In the genomic region with DNA sequence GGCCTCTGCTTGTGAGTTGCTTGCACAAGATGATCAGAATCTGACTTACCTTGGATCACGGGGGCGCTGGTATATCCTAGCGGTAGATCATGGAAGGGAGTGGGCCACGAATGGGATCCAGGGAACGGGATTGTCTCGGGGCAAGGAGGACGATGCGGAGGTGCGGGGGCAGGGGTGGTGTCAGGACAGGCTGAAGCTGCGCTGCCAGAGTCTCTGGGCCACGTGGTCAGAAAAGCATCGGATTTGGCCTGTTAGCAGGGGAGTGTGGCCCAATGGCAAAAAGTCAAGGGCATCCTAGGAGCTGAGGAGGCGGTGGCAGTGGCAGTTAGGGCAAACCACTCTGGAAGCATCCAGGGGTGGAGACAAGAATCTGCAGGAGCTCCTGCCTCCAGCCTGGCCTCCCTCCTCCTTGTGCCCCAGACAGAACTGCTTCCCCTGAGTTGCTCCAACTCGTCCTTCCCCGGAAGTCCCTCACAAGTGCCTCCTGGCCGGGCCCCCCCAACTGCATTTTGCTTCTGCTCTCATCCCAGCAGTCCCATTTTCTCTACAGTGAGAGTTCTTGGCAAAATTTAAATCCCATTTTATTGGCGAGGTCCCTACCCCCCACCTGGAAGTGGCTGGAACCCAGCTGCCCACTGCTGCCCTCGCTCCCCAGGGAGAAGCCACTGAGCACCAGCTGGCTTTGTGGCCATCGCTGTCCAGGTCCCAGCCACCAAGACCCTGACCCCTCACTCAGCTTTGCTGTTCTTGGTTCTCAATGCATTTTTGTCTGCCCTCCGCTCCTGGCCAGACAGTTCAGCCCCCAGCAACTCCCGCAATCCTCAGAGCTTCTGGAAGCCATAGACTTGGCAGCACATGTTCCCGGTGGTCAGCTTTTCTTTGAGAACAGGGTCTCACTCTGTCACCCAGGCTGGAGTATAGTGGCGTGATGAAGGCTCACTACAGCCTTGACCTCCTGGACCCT, we compare ENCODE assay signal across 29 cellular contexts. TPM values are rescaled to one million over a fixed set of nuclear protein-coding genes. Genes with fewer than 3 reads are reported as not detected.
DNase-seq lines count a peak whose midpoint lies in the region; ATAC-seq and TF ChIP-seq lines count a peak whose summit lies in the region.
"Had no signal": no experiment of that assay in that cellular context is flagged by ENCODE, and none has a peak within 500 bp of the region (broad histone marks: within the 10 kb centered on the region; RNA-seq: fewer than 3 reads in every experiment).

No MANE protein-coding gene starts in this region.

- no peak for TF ChIP-seq CTCF in gastroesophageal sphincter (IDR thresholded peaks at IDR 0.05)
- TF ChIP-seq CTCF in sigmoid colon (IDR thresholded peaks at IDR 0.05) = no peak

- H3K4me3 Mint-ChIP-seq in activated T-cell treated with anti-CD3 and anti-CD28 coated beads, Interleukin-2, amount 50 U/mL, for 24 hours = no peak overlapping the region
- H3K4me3 Mint-ChIP-seq: activated CD8-positive, alpha-beta memory T cell treated with anti-CD3 and anti-CD28 coated beads, Interleukin-2, amount 10 ng/mL, durations not matched to agents 7 days and 5 days; activated naive CD4-positive, alpha-beta T cell treated with anti-CD3 and anti-CD28 coated beads, Interleukin-2, amount 50 U/mL, for 24 hours; memory B cell; stimulated activated naive CD8-positive, alpha-beta T cell treated with anti-CD3 and anti-CD28 coated beads, Interleukin-15, amount 100 ng/mL, for 72 hours had no signal

- H3K27ac Mint-ChIP-seq in activated T-cell treated with anti-CD3 and anti-CD28 coated beads, Interleukin-2, amount 50 U/mL, for 24 hours = no peak overlapping the region
- H3K27ac Mint-ChIP-seq: activated CD8-positive, alpha-beta memory T cell treated with anti-CD3 and anti-CD28 coated beads, Interleukin-2, amount 10 ng/mL, durations not matched to agents 7 days and 5 days; activated naive CD4-positive, alpha-beta T cell treated with anti-CD3 and anti-CD28 coated beads, Interleukin-2, amount 50 U/mL, for 24 hours; memory B cell had no signal

- intact Hi-C loops in sigmoid colon (cut with DNase I) = no loop called here

- peaks cover 46% of the 10 kb centered on the region for H3K36me3 Mint-ChIP-seq in activated T-cell treated with anti-CD3 and anti-CD28 coated beads, Interleukin-2, amount 50 U/mL, for 24 hours (ENCODE audit: low read depth)
- H3K36me3 Mint-ChIP-seq: activated naive CD4-positive, alpha-beta T cell treated with anti-CD3 and anti-CD28 coated beads, Interleukin-2, amount 50 U/mL, for 24 hours had no signal

- DNase-seq in activated CD8-positive, alpha-beta memory T cell treated with anti-CD3 and anti-CD28 coated beads, Interleukin-2, amount 50 U/mL, for 48 hours = peak; percentile 49
- no peak for DNase-seq in activated CD8-positive, alpha-beta memory T cell treated with anti-CD3 and anti-CD28 coated beads, Interleukin-2, amount 50 U/mL, for 4 hours
- DNase-seq in H7 (peak; percentile 31), sigmoid colon (peak; percentile 60), HUDEP-2 (lab: John Stamatoyannopoulos, UW; ENCODE audit: unreplicated experiment in 76 of 76) (no peak), pons (ENCODE audit: low spot score) (no peak)
- no peak for DNase-seq in activated T-cell treated with anti-CD3 and anti-CD28 coated beads, Interleukin-2, amount 50 U/mL, for 24 hours
- DNase-seq: activated CD4-positive, alpha-beta T cell treated with anti-CD3 and anti-CD28 coated beads, Interleukin-2, amount 50 U/mL, for 1 hour; activated CD4-positive, CD25-positive, alpha-beta regulatory T cell; activated CD8-positive, alpha-beta memory T cell treated with anti-CD3 and anti-CD28 coated beads, Interleukin-2, amount 10 ng/mL, durations not matched to agents 7 days and 5 days; Calu3; effector memory CD4-positive, alpha-beta T cell; MM.1S; NCI-H1105 treated with DMSO at 0.1 percent for 48 hours; NCI-H2029 treated with DMSO at 0.1 percent for 48 hours; NCI-H524 treated with DMSO at 0.1 percent for 48 hours; NK-92 treated with Interleukin-12 subunit alpha and Interleukin-12 subunit beta, amount 100 ng/mL, for 24 hours; psoas muscle; SK-N-SH; stimulated activated naive CD8-positive, alpha-beta T cell treated with anti-CD3 and anti-CD28 coated beads, Interleukin-15, amount 100 ng/mL, for 72 hours had no signal

- peaks cover 6% of the 10 kb centered on the region for H3K36me3 ChIP-seq in H7 (replicated peaks; ENCODE audit: control insufficient read depth, insufficient read depth, low read length)
- H3K36me3 ChIP-seq in gastroesophageal sphincter = peaks cover 0 to 46% of the 10 kb centered on the region in 2 donors
- H3K36me3 ChIP-seq in sigmoid colon = peaks cover 0 to 33% (median 14%) of the 10 kb centered on the region in 4 donors

- no peaks in the 10 kb centered on the region for H3K9me3 ChIP-seq in gastroesophageal sphincter
- H3K9me3 ChIP-seq in sigmoid colon = no peaks in the 10 kb centered on the region
- H3K9me3 ChIP-seq: ascending aorta, HAP-1, left lung, psoas muscle, SK-N-SH had no signal

- TF ChIP-seq POLR2A in gastroesophageal sphincter (IDR thresholded peaks at IDR 0.05) = no peak
- no peak for TF ChIP-seq POLR2A in sigmoid colon (IDR thresholded peaks at IDR 0.05)

- WGBS in gastroesophageal sphincter (ENCODE audit: low coverage in 1 of 2), 2 donors = 85 to 86% methylated on average over 15 to 18 of the region's 23 CpGs
- WGBS in sigmoid colon, 2 donors = 88 to 92% methylated on average over 23 of the region's 23 CpGs

- H3K27me3 Mint-ChIP-seq in activated T-cell treated with anti-CD3 and anti-CD28 coated beads, Interleukin-2, amount 50 U/mL, for 24 hours = peaks cover 6% of the 10 kb centered on the region
- H3K27me3 Mint-ChIP-seq: activated CD8-positive, alpha-beta memory T cell treated with anti-CD3 and anti-CD28 coated beads, Interleukin-2, amount 10 ng/mL, durations not matched to agents 7 days and 5 days had no signal

- H3K4me1 ChIP-seq in gastroesophageal sphincter = peaks cover 0 to 1% (median 0%) of the 10 kb centered on the region in 3 donors
- H3K4me1 ChIP-seq in sigmoid colon = no peaks in the 10 kb centered on the region
- H3K4me1 ChIP-seq: HAP-1, left lung, psoas muscle had no signal

- H3K9me3 Mint-ChIP-seq in activated T-cell treated with anti-CD3 and anti-CD28 coated beads, Interleukin-2, amount 50 U/mL, for 24 hours = no peaks in the 10 kb centered on the region
- H3K9me3 Mint-ChIP-seq: activated naive CD4-positive, alpha-beta T cell treated with anti-CD3 and anti-CD28 coated beads, Interleukin-2, amount 50 U/mL, for 24 hours; memory B cell; stimulated activated naive CD8-positive, alpha-beta T cell treated with anti-CD3 and anti-CD28 coated beads, Interleukin-15, amount 100 ng/mL, for 72 hours had no signal

- TF ChIP-seq EP300 in gastroesophageal sphincter (IDR thresholded peaks at IDR 0.05) (no peak), sigmoid colon (IDR thresholded peaks at IDR 0.05) (no peak)

- H3K27me3 ChIP-seq in H7 (ENCODE audit: control insufficient read depth, insufficient read depth, low read length) (no peaks in the 10 kb centered on the region), gastroesophageal sphincter (no peaks in the 10 kb centered on the region), sigmoid colon (no peaks in the 10 kb centered on the region)
- H3K27me3 ChIP-seq: ascending aorta had no signal

- no peak overlapping the region for H3K27ac ChIP-seq in gastroesophageal sphincter
- H3K27ac ChIP-seq in sigmoid colon = no peak overlapping the region
- H3K27ac ChIP-seq: ascending aorta, coronary artery, left lung, psoas muscle had no signal

- no peak overlapping the region for H3K4me3 ChIP-seq in H7 (ENCODE audit: insufficient read depth, low read depth, low read length)
- no peak overlapping the region for H3K4me3 ChIP-seq in gastroesophageal sphincter
- H3K4me3 ChIP-seq in sigmoid colon = no peak overlapping the region
- H3K4me3 ChIP-seq: ascending aorta, coronary artery, HAP-1, left lung, psoas muscle had no signal

- ATAC-seq in gastroesophageal sphincter = peak; percentile 15
- ATAC-seq: activated CD8-positive, alpha-beta memory T cell treated with anti-CD3 and anti-CD28 coated beads, Interleukin-2, amount 10 ng/mL, durations not matched to agents 7 days and 5 days; left lung; psoas muscle; stimulated activated naive CD8-positive, alpha-beta T cell treated with anti-CD3 and anti-CD28 coated beads, Interleukin-15, amount 100 ng/mL, for 72 hours had no signal

- no peaks in the 10 kb centered on the region for H3K4me1 Mint-ChIP-seq in activated T-cell treated with anti-CD3 and anti-CD28 coated beads, Interleukin-2, amount 50 U/mL, for 24 hours (ENCODE audit: low read depth)
- H3K4me1 Mint-ChIP-seq: activated naive CD4-positive, alpha-beta T cell treated with anti-CD3 and anti-CD28 coated beads, Interleukin-2, amount 50 U/mL, for 24 hours; memory B cell; stimulated activated naive CD8-positive, alpha-beta T cell treated with anti-CD3 and anti-CD28 coated beads, Interleukin-15, amount 100 ng/mL, for 72 hours had no signal

RNA-seq across cellular contexts. Expression of gene CCDC74B, which starts 5.6 kb away (rescaled TPM):
- 7.3 and 7.4 TPM in 2 replicates for total RNA-seq in H7 (2014; rRNA removed; shearing (Covaris generic))
- total RNA-seq in gastroesophageal sphincter (1 to 10 TPM; 2.0 to 5.1 (median 4.3) TPM), sigmoid colon (1 to 10 TPM; 3.2 to 9.7 (median 4.1) TPM)
- 1 to 10 TPM in 1 of 3 donors, under 1 TPM in 1, not detected in 1; 0.60 to 1.6 TPM for polyA plus RNA-seq in sigmoid colon
- total RNA-seq: psoas muscle had no signal

RNA-seq across cellular contexts. Expression of gene POTEF, which starts 21.4 kb away (rescaled TPM):
- total RNA-seq in H7 (2014; rRNA removed; shearing (Covaris generic)) = 0.69 and 1.3 TPM in 2 replicates
- total RNA-seq in gastroesophageal sphincter (not detected), sigmoid colon (not detected)
- polyA plus RNA-seq in sigmoid colon = not detected
- total RNA-seq: activated CD8-positive, alpha-beta memory T cell treated with anti-CD3 and anti-CD28 coated beads, Interleukin-2, amount 10 ng/mL, durations not matched to agents 7 days and 5 days; ascending aorta; Calu3; epithelial cell of proximal tubule; left lung; psoas muscle; T-helper 1 cell treated with Interleukin-12 subunit alpha and Interleukin-12 subunit beta and Interleukin-4 antibody, amounts not matched to agents 30 ng/mL and 1 ng/mL, for 36 hours had no signal
- polyA plus RNA-seq: psoas muscle, SK-N-SH had no signal

RNA-seq across cellular contexts. Expression of gene SMPD4, which starts 30.9 kb away (rescaled TPM):
- total RNA-seq in H7 (2014; rRNA removed; shearing (Covaris generic)) = 68.8 and 69.7 TPM in 2 replicates
- total RNA-seq in gastroesophageal sphincter (10 to 100 TPM; 27.7 to 50.0 (median 37.0) TPM), sigmoid colon (10 to 100 TPM; 18.1 to 47.9 (median 26.2) TPM)
- polyA plus RNA-seq in sigmoid colon = 10 to 100 TPM; 12.3 to 42.7 (median 15.6) TPM

RNA-seq across cellular contexts. Expression of gene MZT2B, which starts 31.6 kb away (rescaled TPM):
- 268 and 277 TPM in 2 replicates for total RNA-seq in H7 (2014; rRNA removed; shearing (Covaris generic))
- 100 to 1,000 TPM; 144 to 174 (median 154) TPM for total RNA-seq in gastroesophageal sphincter
- total RNA-seq in sigmoid colon = 100 to 1,000 TPM in 3 of 4 donors, 10 to 100 TPM in 1; 97.8 to 187 (median 162) TPM
- polyA plus RNA-seq in sigmoid colon = 100 to 1,000 TPM; 152 to 259 (median 215) TPM

RNA-seq across cellular contexts. Expression of gene TUBA3E, which starts 47.8 kb away (rescaled TPM):
- not detected in 2 replicates for total RNA-seq in H7 (2014; rRNA removed; shearing (Covaris generic))
- not detected for total RNA-seq in gastroesophageal sphincter
- not detected for total RNA-seq in sigmoid colon
- under 1 TPM in 1 of 3 donors, not detected in 2; 0.09 TPM for polyA plus RNA-seq in sigmoid colon
- total RNA-seq: activated CD8-positive, alpha-beta memory T cell treated with anti-CD3 and anti-CD28 coated beads, Interleukin-2, amount 10 ng/mL, durations not matched to agents 7 days and 5 days; ascending aorta; Calu3; epithelial cell of proximal tubule; left lung; psoas muscle; T-helper 1 cell treated with Interleukin-12 subunit alpha and Interleukin-12 subunit beta and Interleukin-4 antibody, amounts not matched to agents 30 ng/mL and 1 ng/mL, for 36 hours had no signal
- polyA plus RNA-seq: SK-N-SH had no signal

Comparison
In these comparisons a context has a peak if more than half of its experiments do, and no peak if none do; other contexts are left out.
1. DNase-seq: peak in activated CD8-positive, alpha-beta memory T cell treated with anti-CD3 and anti-CD28 coated beads, Interleukin-2, amount 50 U/mL, for 48 hours (single experiment), H7 (single experiment) and sigmoid colon (single experiment); none in activated CD8-positive, alpha-beta memory T cell treated with anti-CD3 and anti-CD28 coated beads, Interleukin-2, amount 50 U/mL, for 4 hours (single experiment), activated T-cell treated with anti-CD3 and anti-CD28 coated beads, Interleukin-2, amount 50 U/mL, for 24 hours (single experiment), HUDEP-2 (0 of 76) and pons (single experiment).